ENCODE assay signal across 11 cellular contexts in genomic region chr15:67946701-67947100, GRCh38.
DNase-seq lines count a peak whose midpoint lies in the region; ATAC-seq and TF ChIP-seq lines count a peak whose summit lies in the region.
"Had no signal": no experiment of that assay in that cellular context is flagged by ENCODE, and none has a peak within 500 bp of the region (broad histone marks: within the 10 kb centered on the region; RNA-seq: fewer than 3 reads in every experiment).

No MANE protein-coding gene starts in this region.

- peaks cover 26% of the 10 kb centered on the region for H3K4me1 ChIP-seq in BLaER1

- no peak overlapping the region for H3K4me3 Mint-ChIP-seq in HFFc6
- peak overlapping the region; percentile 71 for H3K4me3 Mint-ChIP-seq in activated naive CD8-positive, alpha-beta T cell treated with anti-CD3 and anti-CD28 coated beads, Interleukin-2, amount 10 ng/mL, durations not matched to agents 7 days and 5 days
- peak overlapping the region in 2 of 8 donors; percentile 18 to 76 for H3K4me3 Mint-ChIP-seq in naive B cell
- H3K4me3 Mint-ChIP-seq: CD14-positive monocyte had no signal

- no peaks in the 10 kb centered on the region for H4K20me1 ChIP-seq in BLaER1

- DNase-seq in HFFc6 (no peak), naive B cell (no peak), UCSD-AML1 (lab: John Stamatoyannopoulos, UW; ENCODE audit: unreplicated experiment) (no peak), GM13977 (ENCODE audit: low spot score) (no peak)
- no peak for DNase-seq in activated naive CD8-positive, alpha-beta T cell treated with anti-CD3 and anti-CD28 coated beads, Interleukin-2, amount 10 ng/mL, durations not matched to agents 7 days and 5 days
- DNase-seq: aorta, NCI-H1417 had no signal

- no peaks in the 10 kb centered on the region for H3K36me3 Mint-ChIP-seq in HFFc6 (ENCODE audit: low read depth)
- H3K36me3 Mint-ChIP-seq in activated naive CD8-positive, alpha-beta T cell treated with anti-CD3 and anti-CD28 coated beads, Interleukin-2, amount 10 ng/mL, durations not matched to agents 7 days and 5 days, result no peaks in the 10 kb centered on the region
- no peaks in the 10 kb centered on the region for H3K36me3 Mint-ChIP-seq in naive B cell
- H3K36me3 Mint-ChIP-seq: CD14-positive monocyte had no signal

- POLR2A ChIA-PET in activated naive CD8-positive, alpha-beta T cell treated with anti-CD3 and anti-CD28 coated beads, Interleukin-2, amount 10 ng/mL, durations not matched to agents 7 days and 5 days (lab: Charles Lee), result no interaction called here

- H3K9me3 Mint-ChIP-seq in HFFc6 (no peaks in the 10 kb centered on the region), naive B cell (peaks cover 0 to 3% (median 0%) of the 10 kb centered on the region in 7 donors)
- H3K9me3 Mint-ChIP-seq in activated naive CD8-positive, alpha-beta T cell treated with anti-CD3 and anti-CD28 coated beads, Interleukin-2, amount 10 ng/mL, durations not matched to agents 7 days and 5 days, result peaks cover 5% of the 10 kb centered on the region

- H3K9ac ChIP-seq in BLaER1, result peak overlapping the region; percentile 56

- peaks cover 7% of the 10 kb centered on the region; the same call in 1 of the 2 replicates for H3K27me3 Mint-ChIP-seq in HFFc6 (ENCODE audit: insufficient read depth)
- peaks cover 4% of the 10 kb centered on the region for H3K27me3 Mint-ChIP-seq in activated naive CD8-positive, alpha-beta T cell treated with anti-CD3 and anti-CD28 coated beads, Interleukin-2, amount 10 ng/mL, durations not matched to agents 7 days and 5 days
- H3K27me3 Mint-ChIP-seq in naive B cell, result no peaks in the 10 kb centered on the region

- in situ Hi-C loops in GM13977 (cut with MboI; ENCODE audit: low pct_unique_long_range_greater_than_20kb, low sequenced_read_pairs, unreplicated experiment), result no loop called here

- H3K27me3 ChIP-seq in BLaER1, result no peaks in the 10 kb centered on the region

- H3K4me3 ChIP-seq in BLaER1, result no peak overlapping the region

- H3K27ac Mint-ChIP-seq in HFFc6 (peak overlapping the region; percentile 71), naive B cell (peak overlapping the region in 3 of 6 donors; percentile 74 to 91 (median 86))
- H3K27ac Mint-ChIP-seq in activated naive CD8-positive, alpha-beta T cell treated with anti-CD3 and anti-CD28 coated beads, Interleukin-2, amount 10 ng/mL, durations not matched to agents 7 days and 5 days, result peak overlapping the region; percentile 81
- H3K27ac Mint-ChIP-seq: CD14-positive monocyte had no signal

- H3K4me1 Mint-ChIP-seq in HFFc6 (ENCODE audit: low read depth), result peaks cover 33% of the 10 kb centered on the region
- H3K4me1 Mint-ChIP-seq in activated naive CD8-positive, alpha-beta T cell treated with anti-CD3 and anti-CD28 coated beads, Interleukin-2, amount 10 ng/mL, durations not matched to agents 7 days and 5 days, result peaks cover 8% of the 10 kb centered on the region
- peaks cover 10 to 13% (median 11%) of the 10 kb centered on the region in 3 donors for H3K4me1 Mint-ChIP-seq in naive B cell

- H3K36me3 ChIP-seq in BLaER1, result no peaks in the 10 kb centered on the region

- peak overlapping the region; percentile 69 for H3K4me2 ChIP-seq in BLaER1

- peak overlapping the region; percentile 81 for H3K27ac ChIP-seq in BLaER1

- H3K9me3 ChIP-seq in BLaER1, result peaks cover 3% of the 10 kb centered on the region; the same call in 1 of the 2 replicates

- no peak for ATAC-seq in activated naive CD8-positive, alpha-beta T cell treated with anti-CD3 and anti-CD28 coated beads, Interleukin-2, amount 10 ng/mL, durations not matched to agents 7 days and 5 days (ENCODE audit: low read depth)
- ATAC-seq in naive B cell (ENCODE audit: low read depth in 2 of 2) (peak; percentile 64 to 66), GM21360 (IDR thresholded peaks at IDR 0.05; ENCODE audit: unreplicated experiment) (no peak), HG02840 (IDR thresholded peaks at IDR 0.05; ENCODE audit: low FRiP score, unreplicated experiment) (no peak)

- TF ChIP-seq CTCF in HFFc6 (IDR thresholded peaks at IDR 0.05) (no peak), GM13977 (IDR thresholded peaks at IDR 0.05; ENCODE audit: extremely low read depth, insufficient read depth, missing control alignments) (no peak)

Comparison
In these comparisons a context has a peak if more than half of its experiments do, and no peak if none do; other contexts are left out.
1. ATAC-seq: peak in naive B cell (2 of 2); none in activated naive CD8-positive, alpha-beta T cell treated with anti-CD3 and anti-CD28 coated beads, Interleukin-2, amount 10 ng/mL, durations not matched to agents 7 days and 5 days (single experiment), GM21360 (single experiment) and HG02840 (single experiment).